ENCODE assay signal across 1 cellular context in the genomic region with DNA sequence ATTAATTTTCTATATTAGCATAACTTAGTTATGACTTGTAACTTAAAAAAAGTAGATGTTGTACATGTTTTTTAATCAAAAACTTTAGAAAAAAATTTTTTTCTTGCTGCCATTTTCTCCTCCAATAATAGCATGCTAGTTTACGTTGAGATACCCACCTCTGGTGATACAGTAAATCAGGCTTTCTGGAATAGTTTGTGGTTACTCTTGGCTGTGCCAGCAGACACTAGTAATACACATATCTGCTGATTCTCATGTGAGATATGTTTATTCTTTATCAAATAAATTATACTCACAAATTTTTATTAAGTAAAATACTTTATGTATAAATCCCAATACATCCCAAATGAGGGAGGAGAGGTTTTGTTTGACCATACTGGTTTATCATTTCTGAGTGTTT.
TF ChIP-seq lines count a peak whose summit lies in the region.

No MANE protein-coding gene starts in this region.

TF ChIP-seq in liver, 16 proteins besides CTCF, POLR2A, EP300 and RAD21:
- TF ChIP-seq, protein P1, sequence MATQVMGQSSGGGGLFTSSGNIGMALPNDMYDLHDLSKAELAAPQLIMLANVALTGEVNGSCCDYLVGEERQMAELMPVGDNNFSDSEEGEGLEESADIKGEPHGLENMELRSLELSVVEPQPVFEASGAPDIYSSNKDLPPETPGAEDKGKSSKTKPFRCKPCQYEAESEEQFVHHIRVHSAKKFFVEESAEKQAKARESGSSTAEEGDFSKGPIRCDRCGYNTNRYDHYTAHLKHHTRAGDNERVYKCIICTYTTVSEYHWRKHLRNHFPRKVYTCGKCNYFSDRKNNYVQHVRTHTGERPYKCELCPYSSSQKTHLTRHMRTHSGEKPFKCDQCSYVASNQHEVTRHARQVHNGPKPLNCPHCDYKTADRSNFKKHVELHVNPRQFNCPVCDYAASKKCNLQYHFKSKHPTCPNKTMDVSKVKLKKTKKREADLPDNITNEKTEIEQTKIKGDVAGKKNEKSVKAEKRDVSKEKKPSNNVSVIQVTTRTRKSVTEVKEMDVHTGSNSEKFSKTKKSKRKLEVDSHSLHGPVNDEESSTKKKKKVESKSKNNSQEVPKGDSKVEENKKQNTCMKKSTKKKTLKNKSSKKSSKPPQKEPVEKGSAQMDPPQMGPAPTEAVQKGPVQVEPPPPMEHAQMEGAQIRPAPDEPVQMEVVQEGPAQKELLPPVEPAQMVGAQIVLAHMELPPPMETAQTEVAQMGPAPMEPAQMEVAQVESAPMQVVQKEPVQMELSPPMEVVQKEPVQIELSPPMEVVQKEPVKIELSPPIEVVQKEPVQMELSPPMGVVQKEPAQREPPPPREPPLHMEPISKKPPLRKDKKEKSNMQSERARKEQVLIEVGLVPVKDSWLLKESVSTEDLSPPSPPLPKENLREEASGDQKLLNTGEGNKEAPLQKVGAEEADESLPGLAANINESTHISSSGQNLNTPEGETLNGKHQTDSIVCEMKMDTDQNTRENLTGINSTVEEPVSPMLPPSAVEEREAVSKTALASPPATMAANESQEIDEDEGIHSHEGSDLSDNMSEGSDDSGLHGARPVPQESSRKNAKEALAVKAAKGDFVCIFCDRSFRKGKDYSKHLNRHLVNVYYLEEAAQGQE (IDR thresholded peaks at IDR 0.05), result no peak
- no peak for TF ChIP-seq RXRA (IDR thresholded peaks at IDR 0.05)
- TF ChIP-seq FOXA1 (IDR thresholded peaks at IDR 0.05), result no peak
- no peak for TF ChIP-seq FOXA2 (IDR thresholded peaks at IDR 0.05)
- TF ChIP-seq EGR1 (IDR thresholded peaks at IDR 0.05; ENCODE audit: low read depth in 2 of 2), result no peak
- TF ChIP-seq YY1 (IDR thresholded peaks at IDR 0.05), result no peak
- TF ChIP-seq NR2F2 (IDR thresholded peaks at IDR 0.05), result no peak
- TF ChIP-seq TAF1 (conservative IDR thresholded peaks at IDR 0.05), result no peak
- no peak for TF ChIP-seq JUND (IDR thresholded peaks at IDR 0.05)
- TF ChIP-seq HNF4A (conservative IDR thresholded peaks at IDR 0.05), result no peak
- TF ChIP-seq, protein P2, sequence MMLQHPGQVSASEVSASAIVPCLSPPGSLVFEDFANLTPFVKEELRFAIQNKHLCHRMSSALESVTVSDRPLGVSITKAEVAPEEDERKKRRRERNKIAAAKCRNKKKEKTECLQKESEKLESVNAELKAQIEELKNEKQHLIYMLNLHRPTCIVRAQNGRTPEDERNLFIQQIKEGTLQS (IDR thresholded peaks at IDR 0.05), result no peak
- no peak for TF ChIP-seq SP1 (IDR thresholded peaks at IDR 0.05)
- no peak for TF ChIP-seq HNF4G (IDR thresholded peaks at IDR 0.05)
- TF ChIP-seq, protein P3, sequence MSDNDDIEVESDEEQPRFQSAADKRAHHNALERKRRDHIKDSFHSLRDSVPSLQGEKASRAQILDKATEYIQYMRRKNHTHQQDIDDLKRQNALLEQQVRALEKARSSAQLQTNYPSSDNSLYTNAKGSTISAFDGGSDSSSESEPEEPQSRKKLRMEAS (IDR thresholded peaks at IDR 0.05), result no peak
- TF ChIP-seq, protein P4, sequence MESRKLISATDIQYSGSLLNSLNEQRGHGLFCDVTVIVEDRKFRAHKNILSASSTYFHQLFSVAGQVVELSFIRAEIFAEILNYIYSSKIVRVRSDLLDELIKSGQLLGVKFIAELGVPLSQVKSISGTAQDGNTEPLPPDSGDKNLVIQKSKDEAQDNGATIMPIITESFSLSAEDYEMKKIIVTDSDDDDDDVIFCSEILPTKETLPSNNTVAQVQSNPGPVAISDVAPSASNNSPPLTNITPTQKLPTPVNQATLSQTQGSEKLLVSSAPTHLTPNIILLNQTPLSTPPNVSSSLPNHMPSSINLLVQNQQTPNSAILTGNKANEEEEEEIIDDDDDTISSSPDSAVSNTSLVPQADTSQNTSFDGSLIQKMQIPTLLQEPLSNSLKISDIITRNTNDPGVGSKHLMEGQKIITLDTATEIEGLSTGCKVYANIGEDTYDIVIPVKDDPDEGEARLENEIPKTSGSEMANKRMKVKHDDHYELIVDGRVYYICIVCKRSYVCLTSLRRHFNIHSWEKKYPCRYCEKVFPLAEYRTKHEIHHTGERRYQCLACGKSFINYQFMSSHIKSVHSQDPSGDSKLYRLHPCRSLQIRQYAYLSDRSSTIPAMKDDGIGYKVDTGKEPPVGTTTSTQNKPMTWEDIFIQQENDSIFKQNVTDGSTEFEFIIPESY (IDR thresholded peaks at IDR 0.05), result no peak
- no peak for TF ChIP-seq GABPA (IDR thresholded peaks at IDR 0.05 in 1 of 2, conservative IDR thresholded peaks at IDR 0.05 in 1 of 2)
